8 cellular contexts compared by ENCODE assay signal in the genomic region with DNA sequence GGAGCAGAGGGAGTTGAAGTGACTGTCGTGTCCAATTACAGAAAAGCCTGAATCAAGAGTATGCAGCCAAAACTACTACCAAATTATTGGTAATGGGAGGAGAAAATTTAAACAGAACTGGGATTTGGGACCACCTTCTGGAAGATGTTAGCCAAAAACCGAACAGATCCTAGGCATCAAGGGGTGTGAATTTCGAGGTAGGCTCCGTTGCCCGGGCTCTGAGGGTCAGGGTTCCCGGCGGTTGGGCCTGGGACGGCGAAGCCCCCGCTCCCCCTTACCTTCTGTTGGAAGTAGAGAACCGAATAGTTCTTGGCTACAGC. TPM values are rescaled to one million over a fixed set of nuclear protein-coding genes. Genes with fewer than 3 reads are reported as not detected.
DNase-seq lines count a peak whose midpoint lies in the region; ATAC-seq and TF ChIP-seq lines count a peak whose summit lies in the region.

No MANE protein-coding gene starts in this region.

- H3K36me3 Mint-ChIP-seq in activated CD8-positive, alpha-beta T cell treated with anti-CD3 and anti-CD28 coated beads, Interleukin-2, amount 10 ng/mL, durations not matched to agents 7 days and 5 days (ENCODE audit: low read depth): peaks cover 2% of the 10 kb centered on the region

- ATAC-seq in GM19463 (IDR thresholded peaks at IDR 0.05; ENCODE audit: unreplicated experiment): peak; percentile 2
- no peak for ATAC-seq in activated CD8-positive, alpha-beta T cell treated with anti-CD3 and anti-CD28 coated beads, Interleukin-2, amount 10 ng/mL, durations not matched to agents 7 days and 5 days

- H3K4me3 ChIP-seq in iPS-20b (ENCODE audit: low read length) (peak overlapping the region; percentile 89), testis (peak overlapping the region; percentile 78 to 90)

- no peaks in the 10 kb centered on the region for H3K9me3 Mint-ChIP-seq in activated CD8-positive, alpha-beta T cell treated with anti-CD3 and anti-CD28 coated beads, Interleukin-2, amount 10 ng/mL, durations not matched to agents 7 days and 5 days (ENCODE audit: insufficient read depth)

- DNase-seq in activated CD8-positive, alpha-beta T cell treated with anti-CD3 and anti-CD28 coated beads, Interleukin-2, amount 10 ng/mL, durations not matched to agents 7 days and 5 days: no peak
- DNase-seq in testis: no peak
- DNase-seq in dedifferentiated amniotic fluid mesenchymal stem cell (ENCODE audit: extremely low spot score): no peak
- no peak for DNase-seq in NCI-H446 (lab: John Stamatoyannopoulos, UW)
- DNase-seq in globus pallidus (ENCODE audit: low spot score): no peak

- H3K27ac ChIP-seq in 22Rv1 (peak overlapping the region; percentile 80), iPS-20b (ENCODE audit: low read length) (peak overlapping the region; percentile 18), testis (peak overlapping the region; percentile 94 to 95)

- peak overlapping the region; percentile 86 for H3K9ac ChIP-seq in iPS-20b (ENCODE audit: low read depth, low read length)

- CTCF ChIA-PET in activated CD8-positive, alpha-beta T cell treated with anti-CD3 and anti-CD28 coated beads, Interleukin-2, amount 10 ng/mL, durations not matched to agents 7 days and 5 days (lab: Charles Lee): interaction anchor here (0.6 to 8.7 kb wide), 12 partner anchors 9 to 393 kb away, joined by 3 to 123 read pairs (median 4); no protein-coding TSS in a partner anchor

- WGBS in testis, 2 donors: 0% methylated on average over 10 to 11 of the region's 11 CpGs

- H3K4me1 Mint-ChIP-seq in activated CD8-positive, alpha-beta T cell treated with anti-CD3 and anti-CD28 coated beads, Interleukin-2, amount 10 ng/mL, durations not matched to agents 7 days and 5 days (ENCODE audit: low read depth): peaks cover 48% of the 10 kb centered on the region

- peak overlapping the region; percentile 97 for H3K4me3 Mint-ChIP-seq in activated CD8-positive, alpha-beta T cell treated with anti-CD3 and anti-CD28 coated beads, Interleukin-2, amount 10 ng/mL, durations not matched to agents 7 days and 5 days

- intact Hi-C loops in testis (cut with DNase I; ENCODE audit: low total_unique reads): loop anchor here (10.0 kb wide), 2 partner anchors 175 to 295 kb away; a partner anchor contains a TSS

- H3K27me3 ChIP-seq in iPS-20b (ENCODE audit: insufficient read depth, low read length) (no peaks in the 10 kb centered on the region), testis (no peaks in the 10 kb centered on the region)

- peak overlapping the region; percentile 99 for H3K27ac Mint-ChIP-seq in activated CD8-positive, alpha-beta T cell treated with anti-CD3 and anti-CD28 coated beads, Interleukin-2, amount 10 ng/mL, durations not matched to agents 7 days and 5 days

- no peak for TF ChIP-seq POLR2A in testis (IDR thresholded peaks at IDR 0.05)

- POLR2A ChIA-PET in activated CD8-positive, alpha-beta T cell treated with anti-CD3 and anti-CD28 coated beads, Interleukin-2, amount 10 ng/mL, durations not matched to agents 7 days and 5 days (lab: Charles Lee): interaction anchor here (0.9 to 3.9 kb wide), 11 partner anchors 10 to 386 kb away, joined by 3 to 71 read pairs (median 5); a partner anchor contains a TSS

- peaks cover 11% of the 10 kb centered on the region; the same call in 1 of the 2 replicates for H3K4me1 ChIP-seq in iPS-20b (ENCODE audit: insufficient read depth, low read length)
- peaks cover 9% of the 10 kb centered on the region for H3K4me1 ChIP-seq in testis

- no peaks in the 10 kb centered on the region for H3K36me3 ChIP-seq in iPS-20b (ENCODE audit: insufficient read depth, low read depth, low read length)
- no peaks in the 10 kb centered on the region for H3K36me3 ChIP-seq in testis (ENCODE audit: low read depth, missing control alignments)

- no peaks in the 10 kb centered on the region for H3K27me3 Mint-ChIP-seq in activated CD8-positive, alpha-beta T cell treated with anti-CD3 and anti-CD28 coated beads, Interleukin-2, amount 10 ng/mL, durations not matched to agents 7 days and 5 days (ENCODE audit: low read depth)

- TF ChIP-seq CTCF in 22Rv1 (IDR thresholded peaks at IDR 0.05) (no peak), testis (IDR thresholded peaks at IDR 0.05) (no peak)

- H3K9me3 ChIP-seq in iPS-20b (ENCODE audit: insufficient read depth, low read depth, low read length) (no peaks in the 10 kb centered on the region), testis (no peaks in the 10 kb centered on the region)

RNA-seq across cellular contexts. Expression of a gene that starts 0.3 kb away (rescaled TPM):
- total RNA-seq in activated CD8-positive, alpha-beta T cell treated with anti-CD3 and anti-CD28 coated beads, Interleukin-2, amount 10 ng/mL, durations not matched to agents 7 days and 5 days: 10 to 100 TPM; 17.2 to 18.2 TPM
- 10 to 100 TPM; 41.3 to 46.9 TPM for total RNA-seq in testis
- polyA plus RNA-seq in testis (ENCODE audit: insufficient read depth, low read depth, low replicate concordance): 118 TPM

RNA-seq across cellular contexts. Expression of a gene that starts 1.6 kb away (rescaled TPM):
- 10 to 100 TPM; 16.8 to 18.6 TPM for total RNA-seq in activated CD8-positive, alpha-beta T cell treated with anti-CD3 and anti-CD28 coated beads, Interleukin-2, amount 10 ng/mL, durations not matched to agents 7 days and 5 days
- 10 to 100 TPM; 11.8 to 13.4 TPM for total RNA-seq in testis
- 14.6 TPM for polyA plus RNA-seq in testis (ENCODE audit: insufficient read depth, low read depth, low replicate concordance)

Comparison
In these comparisons a context has a peak if more than half of its experiments do, and no peak if none do; other contexts are left out.
1. H3K27ac ChIP-seq: peak in every context shown above with its lines; median percentile 94 in testis; 80 in 22Rv1; 18 in iPS-20b.